In genomic region chr5:91378683-91379601, GRCh38 we compare ENCODE assay signal across 8 cellular contexts. TPM values are rescaled to one million over a fixed set of nuclear protein-coding genes. Genes with fewer than 3 reads are reported as not detected.
DNase-seq lines count a peak whose midpoint lies in the region; ATAC-seq, FAIRE-seq and TF ChIP-seq lines count a peak whose summit lies in the region.

No MANE protein-coding gene starts in this region.

- H3K9me3 ChIP-seq in HAP-1 (no peaks in the 10 kb centered on the region), HepG2 (ENCODE audit: low read length) (no peaks in the 10 kb centered on the region)

- H3K9ac ChIP-seq in HepG2 (ENCODE audit: insufficient read depth, low read depth, low read length): peak overlapping the region; percentile 90

- H3K36me3 ChIP-seq in HAP-1 (replicated peaks): peaks cover 58% of the 10 kb centered on the region
- peaks cover 7 to 20% of the 10 kb centered on the region in 2 experiments; a peak in 4 of 5 replicates for H3K36me3 ChIP-seq in HepG2 (replicated peaks in 1 of 2; ENCODE audit: control insufficient read depth in 1 of 2, insufficient read depth in 2 of 2, low read length in 2 of 2)

- H3K79me2 ChIP-seq in HepG2 (ENCODE audit: insufficient read depth, low read length): peaks cover 48% of the 10 kb centered on the region

- H3K27me3 Mint-ChIP-seq in activated naive CD8-positive, alpha-beta T cell treated with anti-CD3 and anti-CD28 coated beads, Interleukin-2, amount 50 U/mL, for 24 hours: no peaks in the 10 kb centered on the region
- no peaks in the 10 kb centered on the region for H3K27me3 Mint-ChIP-seq in type B pancreatic cell

- no peak for ATAC-seq in activated naive CD8-positive, alpha-beta T cell treated with anti-CD3 and anti-CD28 coated beads, Interleukin-2, amount 50 U/mL, for 24 hours
- ATAC-seq in HepG2: no peak
- ATAC-seq in GM18870 (IDR thresholded peaks at IDR 0.05; ENCODE audit: unreplicated experiment): no peak

- no peak for TF ChIP-seq EP300 in HepG2 (IDR thresholded peaks at IDR 0.05; ENCODE audit: low read depth in 2 of 2, low read length in 2 of 2)
- TF ChIP-seq EP300 in HepG2 (CRISPR knock-in tag; IDR thresholded peaks at IDR 0.05; ENCODE audit: borderline replicate concordance): no peak

- no peak overlapping the region for H2AFZ ChIP-seq in HepG2 (ENCODE audit: low read length)

- DNase-seq in HAP-1 (ENCODE audit: low spot score in 2 of 2) (no peak), HepG2 (ENCODE audit: low spot score) (no peak), type B pancreatic cell (ENCODE audit: extremely low spot score, unreplicated experiment) (no peak), occipital lobe (lab: John Stamatoyannopoulos, UW) (no peak), GM12891 (ENCODE audit: insufficient read length, low spot score) (no peak)
- DNase-seq in activated naive CD8-positive, alpha-beta T cell treated with anti-CD3 and anti-CD28 coated beads, Interleukin-2, amount 50 U/mL, for 24 hours: no peak

- H3K4me3 ChIP-seq in HAP-1 (peak overlapping the region; percentile 47), HepG2 (replicated peaks in 1 of 3; ENCODE audit: insufficient read depth in 1 of 3, low read depth in 2 of 3, low read length in 3 of 3) (peak overlapping the region; percentile 79 to 88 (median 84); a peak in 5 of 6 replicates)

- peak overlapping the region; percentile 75 for H3K4me2 ChIP-seq in HepG2 (ENCODE audit: low read depth, low read length)

- no peak for TF ChIP-seq POLR2A in HepG2 (IDR thresholded peaks at IDR 0.05; ENCODE audit: insufficient read depth in 1 of 2, low read depth in 2 of 2, low read length in 2 of 2)
- TF ChIP-seq POLR2A in GM12891 (IDR thresholded peaks at IDR 0.05; ENCODE audit: low read depth, low read length): no peak

- H3K27ac ChIP-seq in 22Rv1 (peak overlapping the region; percentile 99), HepG2 (ENCODE audit: extremely low read length, insufficient read depth, low read length) (peak overlapping the region; percentile 98)

- no peak for TF ChIP-seq CTCF in 22Rv1 (IDR thresholded peaks at IDR 0.05)
- TF ChIP-seq CTCF in HepG2 (CRISPR knock-in tag; IDR thresholded peaks at IDR 0.05): no peak
- no peak for TF ChIP-seq CTCF in type B pancreatic cell (conservative IDR thresholded peaks at IDR 0.05)

- H3K4me1 ChIP-seq in HAP-1 (peaks cover 3% of the 10 kb centered on the region), HepG2 (ENCODE audit: insufficient read depth, low read length) (0 out of 2 replicates have a peak, but pooled peaks cover 5% of the 10 kb centered on the region)

- H3K36me3 Mint-ChIP-seq in activated naive CD8-positive, alpha-beta T cell treated with anti-CD3 and anti-CD28 coated beads, Interleukin-2, amount 50 U/mL, for 24 hours (ENCODE audit: low read depth): peaks cover 25% of the 10 kb centered on the region
- peaks cover 25% of the 10 kb centered on the region for H3K36me3 Mint-ChIP-seq in type B pancreatic cell

- H3K4me3 Mint-ChIP-seq in activated naive CD8-positive, alpha-beta T cell treated with anti-CD3 and anti-CD28 coated beads, Interleukin-2, amount 50 U/mL, for 24 hours: peak overlapping the region; percentile 92
- peak overlapping the region; percentile 96 for H3K4me3 Mint-ChIP-seq in type B pancreatic cell

- intact Hi-C loops in HepG2 (cut with micrococcal nuclease; ENCODE audit: unreplicated experiment): no loop called here

- no TSS peak for BruUV-seq in HepG2 (replicated peaks; lab: Mats Ljungman, UMichigan)

- H3K27me3 ChIP-seq in HAP-1 (ENCODE audit: low read depth): no peaks in the 10 kb centered on the region
- H3K27me3 ChIP-seq in HepG2 (ENCODE audit: control insufficient read depth in 1 of 2, insufficient read depth in 2 of 2, low read length in 2 of 2): no peaks in the 10 kb centered on the region; a peak in 1 of 5 replicates

- no peaks in the 10 kb centered on the region for H3K9me3 Mint-ChIP-seq in activated naive CD8-positive, alpha-beta T cell treated with anti-CD3 and anti-CD28 coated beads, Interleukin-2, amount 50 U/mL, for 24 hours
- no peaks in the 10 kb centered on the region for H3K9me3 Mint-ChIP-seq in type B pancreatic cell

- FAIRE-seq in HepG2 (lab: Jason Lieb, UNC): no peak
- FAIRE-seq in GM12891 (lab: Jason Lieb, UNC): no peak

- peaks cover 12% of the 10 kb centered on the region; the same call in 1 of the 2 replicates for H4K20me1 ChIP-seq in HepG2 (ENCODE audit: insufficient read depth, low read length)

- in situ Hi-C loops in HAP-1 (cut with MboI; ENCODE audit: low sequenced_read_pairs): no loop called here
- in situ Hi-C loops in HepG2 (cut with HindIII; ENCODE audit: extremely low pct_ligation_motif_present, low pct_unique_long_range_greater_than_20kb): no loop called here

- H3K27ac Mint-ChIP-seq in activated naive CD8-positive, alpha-beta T cell treated with anti-CD3 and anti-CD28 coated beads, Interleukin-2, amount 50 U/mL, for 24 hours: peak overlapping the region; percentile 98
- peak overlapping the region; percentile 100 for H3K27ac Mint-ChIP-seq in type B pancreatic cell

- POLR2A ChIA-PET in HepG2 (lab: Yijun Ruan, JAX): interaction anchor here (1.7 kb wide), 1 partner anchor 11 kb away, joined by 5 read pairs; no protein-coding TSS in a partner anchor

- peaks cover 42% of the 10 kb centered on the region for H3K4me1 Mint-ChIP-seq in activated naive CD8-positive, alpha-beta T cell treated with anti-CD3 and anti-CD28 coated beads, Interleukin-2, amount 50 U/mL, for 24 hours
- H3K4me1 Mint-ChIP-seq in type B pancreatic cell (ENCODE audit: unreplicated experiment): peaks cover 8% of the 10 kb centered on the region

- WGBS in HepG2 (ENCODE audit: low lambda C conversion rate): 52% methylated on average over 11 of the region's 11 CpGs

- CTCF ChIA-PET in HepG2 (lab: Yijun Ruan, JAX; ENCODE audit: low intra/inter-chr PET ratio, low total read pairs): no interaction called here

- TF ChIP-seq RAD21 in HepG2 (CRISPR knock-in tag; IDR thresholded peaks at IDR 0.05): no peak

TF ChIP-seq in GM12891, 5 proteins besides CTCF, POLR2A, EP300 and RAD21:
- TF ChIP-seq PAX5 (IDR thresholded peaks at IDR 0.05; ENCODE audit: insufficient read depth, low read length, severe bottlenecking) (no peak), POU2F2 (IDR thresholded peaks at IDR 0.05; ENCODE audit: low read depth, low read length) (no peak), SPI1 (IDR thresholded peaks at IDR 0.05; ENCODE audit: low read depth, low read length) (no peak), TAF1 (IDR thresholded peaks at IDR 0.05; ENCODE audit: low read depth, low read length) (no peak), POLR2AphosphoS5 (IDR thresholded peaks at IDR 0.05; ENCODE audit: low read depth, low read length) (no peak)

RNA-seq across cellular contexts. Expression of gene ARRDC3, which starts 4.2 kb away (rescaled TPM):
- total RNA-seq in HepG2 (2016; rRNA removed; fragmentation: Illumina TruSeq; extraction: Trizol) (12.2 and 24.4 TPM in 2 replicates), type B pancreatic cell (ENCODE audit: low replicate concordance) (98.6 and 109 TPM in 2 replicates), occipital lobe (413 TPM)
- 7.8 TPM in 2 replicates for total RNA-seq in HepG2 (2016; cell fraction: cytosol; rRNA removed; fragmentation: Illumina TruSeq; extraction: Trizol; ENCODE audit: low read depth)
- 13.5 and 19.6 TPM in 2 replicates for total RNA-seq in HepG2 (2016; cell fraction: insoluble cytoplasmic fraction; rRNA removed; fragmentation: Illumina TruSeq; extraction: Trizol)
- total RNA-seq in HepG2 (2016; cell fraction: membrane; rRNA removed; fragmentation: Illumina TruSeq; extraction: Trizol): 11.0 and 11.3 TPM in 2 replicates
- total RNA-seq in HepG2 (2016; cell fraction: nucleus; rRNA removed; fragmentation: Illumina TruSeq; extraction: Trizol): 46.8 and 50.0 TPM in 2 replicates
- 3.4 and 5.9 TPM in 2 replicates for polyA plus RNA-seq in HepG2 (2011; rRNA removed)
- polyA plus RNA-seq in HepG2 (2011; cell fraction: cytosol; rRNA removed): 1.0 and 3.5 TPM in 2 replicates
- polyA plus RNA-seq in HepG2 (2011; cell fraction: nucleus; rRNA removed): 4.1 and 6.4 TPM in 2 replicates
- 10.9 and 12.8 TPM in 2 replicates for polyA plus RNA-seq in HepG2 (2012)
- 0.52 and 0.62 TPM in 2 replicates for polyA plus RNA-seq in HepG2 (2016; cell fraction: cytosol; fragmentation: Illumina TruSeq; extraction: Trizol; ENCODE audit: low read depth)
- 7.6 and 8.4 TPM in 2 replicates for polyA plus RNA-seq in HepG2 (2016; cell fraction: insoluble cytoplasmic fraction; fragmentation: Illumina TruSeq; extraction: Trizol; ENCODE audit: low read depth)
- 2.1 and 2.7 TPM in 2 replicates for polyA plus RNA-seq in HepG2 (2016; cell fraction: membrane; fragmentation: Illumina TruSeq; extraction: Trizol; ENCODE audit: low read depth)
- 35.7 and 39.1 TPM in 2 replicates for polyA plus RNA-seq in HepG2 (2016; cell fraction: nucleus; fragmentation: Illumina TruSeq; extraction: Trizol; ENCODE audit: insufficient read depth, low read depth)
- polyA minus RNA-seq in HepG2 (2011; rRNA and poly(A)+ RNA removed; ENCODE audit: low replicate concordance): 10.6 and 28.7 TPM in 2 replicates
- polyA minus RNA-seq in HepG2 (2011; cell fraction: cytosol; rRNA and poly(A)+ RNA removed): 9.8 and 22.2 TPM in 2 replicates
- polyA minus RNA-seq in HepG2 (2011; cell fraction: nucleus; rRNA and poly(A)+ RNA removed): 15.3 and 23.9 TPM in 2 replicates
- polyA plus RNA-seq in GM12891 (2012; ENCODE audit: low read depth, missing spikeins): 5.3 TPM
